In the genomic region with DNA sequence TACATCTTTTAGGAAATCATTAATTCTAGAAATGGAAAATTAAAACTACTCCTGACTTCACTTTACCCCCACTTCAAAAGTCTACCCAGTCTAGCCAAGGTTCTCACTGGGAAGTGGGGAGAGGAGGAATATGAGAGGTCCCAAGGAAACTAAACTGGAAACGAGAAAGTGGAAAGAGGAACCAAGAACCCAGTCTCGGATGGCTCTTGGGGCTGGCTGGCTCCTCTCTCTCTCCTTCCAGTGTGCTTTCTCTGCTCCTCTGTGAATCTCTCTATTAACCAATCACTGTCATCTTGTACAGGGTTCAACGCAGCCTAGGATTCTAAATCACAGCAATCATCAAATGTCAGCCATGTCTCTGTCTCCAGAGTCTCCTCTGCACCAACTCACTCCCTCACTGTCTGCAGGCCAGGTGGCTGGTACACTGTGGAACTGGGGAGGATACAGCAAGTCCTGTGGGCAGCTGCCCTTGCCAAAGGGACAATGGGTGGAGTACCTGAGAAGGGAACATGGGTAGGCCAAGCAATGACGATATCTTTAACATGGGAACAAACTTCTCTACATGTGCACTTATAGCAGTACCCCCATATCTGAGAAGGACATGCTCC, we compare ENCODE assay signal across 10 cellular contexts. TPM values are rescaled to one million over a fixed set of nuclear protein-coding genes. Genes with fewer than 3 reads are reported as not detected.
DNase-seq lines count a peak whose midpoint lies in the region; ATAC-seq and TF ChIP-seq lines count a peak whose summit lies in the region.
"Had no signal": no experiment of that assay in that cellular context is flagged by ENCODE, and none has a peak within 500 bp of the region (broad histone marks: within the 10 kb centered on the region; RNA-seq: fewer than 3 reads in every experiment).

No MANE protein-coding gene starts in this region.

- H3K4me1 Mint-ChIP-seq in activated naive CD8-positive, alpha-beta T cell treated with anti-CD3 and anti-CD28 coated beads, Interleukin-2, amount 50 U/mL, for 24 hours: peaks cover 62% of the 10 kb centered on the region

- H3K36me3 ChIP-seq in lower lobe of right lung (no peaks in the 10 kb centered on the region), tibial nerve (no peaks in the 10 kb centered on the region)

- no peak for ATAC-seq in activated naive CD8-positive, alpha-beta T cell treated with anti-CD3 and anti-CD28 coated beads, Interleukin-2, amount 50 U/mL, for 24 hours
- no peak for ATAC-seq in lower lobe of right lung
- ATAC-seq in GM21526 (IDR thresholded peaks at IDR 0.05; ENCODE audit: low FRiP score, unreplicated experiment): no peak

- peaks cover 84% of the 10 kb centered on the region for H3K4me1 ChIP-seq in lower lobe of right lung
- H3K4me1 ChIP-seq in tibial nerve: peaks cover 0 to 95% (median 58%) of the 10 kb centered on the region in 4 donors

- peak overlapping the region; percentile 26 for H3K27ac Mint-ChIP-seq in activated naive CD8-positive, alpha-beta T cell treated with anti-CD3 and anti-CD28 coated beads, Interleukin-2, amount 50 U/mL, for 24 hours

- DNase-seq in SIG-M5 treated with dmso at 0.1 percent for 504 hours (lab: John Stamatoyannopoulos, UW; ENCODE audit: unreplicated experiment) (peak; percentile 70), SIG-M5 (lab: John Stamatoyannopoulos, UW) (no peak), lower lobe of right lung (no peak), tibial nerve (ENCODE audit: low spot score in 2 of 2) (no peak), LoVo (ENCODE audit: low spot score) (no peak), iPS-NIHi7 (ENCODE audit: extremely low spot score) (no peak)
- no peak for DNase-seq in activated naive CD8-positive, alpha-beta T cell treated with anti-CD3 and anti-CD28 coated beads, Interleukin-2, amount 50 U/mL, for 24 hours
- DNase-seq: NCI-H2227 treated with DMSO at 0.1 percent for 48 hours had no signal

- no peak for TF ChIP-seq CTCF in lower lobe of right lung (IDR thresholded peaks at IDR 0.05)
- no peak for TF ChIP-seq CTCF in tibial nerve (IDR thresholded peaks at IDR 0.05)

- 38 to 48% methylated on average over 4 of the region's 4 CpGs for WGBS in tibial nerve, 2 donors

- H3K27me3 ChIP-seq in lower lobe of right lung (ENCODE audit: low read depth) (no peaks in the 10 kb centered on the region), tibial nerve (no peaks in the 10 kb centered on the region)

- H3K9me3 ChIP-seq in lower lobe of right lung: no peaks in the 10 kb centered on the region
- no peaks in the 10 kb centered on the region for H3K9me3 ChIP-seq in tibial nerve

- TF ChIP-seq POLR2A in tibial nerve (IDR thresholded peaks at IDR 0.05): no peak

- H3K27me3 Mint-ChIP-seq in activated naive CD8-positive, alpha-beta T cell treated with anti-CD3 and anti-CD28 coated beads, Interleukin-2, amount 50 U/mL, for 24 hours: no peaks in the 10 kb centered on the region

- TF ChIP-seq EP300 in tibial nerve (IDR thresholded peaks at IDR 0.05): no peak

- no peaks in the 10 kb centered on the region for H3K9me3 Mint-ChIP-seq in activated naive CD8-positive, alpha-beta T cell treated with anti-CD3 and anti-CD28 coated beads, Interleukin-2, amount 50 U/mL, for 24 hours

- intact Hi-C loops in lower lobe of right lung (cut with DNase I): no loop called here

- no peak overlapping the region for H3K4me3 ChIP-seq in lower lobe of right lung
- no peak overlapping the region for H3K4me3 ChIP-seq in tibial nerve

- H3K36me3 Mint-ChIP-seq in activated naive CD8-positive, alpha-beta T cell treated with anti-CD3 and anti-CD28 coated beads, Interleukin-2, amount 50 U/mL, for 24 hours (ENCODE audit: low read depth): peaks cover 8% of the 10 kb centered on the region

- H3K4me3 Mint-ChIP-seq in activated naive CD8-positive, alpha-beta T cell treated with anti-CD3 and anti-CD28 coated beads, Interleukin-2, amount 50 U/mL, for 24 hours: no peak overlapping the region

- peak overlapping the region; percentile 74 for H3K27ac ChIP-seq in lower lobe of right lung
- peak overlapping the region in 3 of 4 donors; percentile 10 to 88 (median 80) for H3K27ac ChIP-seq in tibial nerve

RNA-seq across cellular contexts. Expression of a gene that starts 33.7 kb away (rescaled TPM):
- total RNA-seq in lower lobe of right lung (341 TPM), tibial nerve (100 to 1,000 TPM; 150 to 191 (median 159) TPM)

RNA-seq across cellular contexts. Expression of a gene that starts 57.9 kb away (rescaled TPM):
- not detected for total RNA-seq in lower lobe of right lung
- under 1 TPM in 2 of 4 donors, not detected in 2; 0.42 to 0.78 TPM for total RNA-seq in tibial nerve
- total RNA-seq: A172 had no signal
